ENCODE assay signal across 21 cellular contexts in the genomic region with DNA sequence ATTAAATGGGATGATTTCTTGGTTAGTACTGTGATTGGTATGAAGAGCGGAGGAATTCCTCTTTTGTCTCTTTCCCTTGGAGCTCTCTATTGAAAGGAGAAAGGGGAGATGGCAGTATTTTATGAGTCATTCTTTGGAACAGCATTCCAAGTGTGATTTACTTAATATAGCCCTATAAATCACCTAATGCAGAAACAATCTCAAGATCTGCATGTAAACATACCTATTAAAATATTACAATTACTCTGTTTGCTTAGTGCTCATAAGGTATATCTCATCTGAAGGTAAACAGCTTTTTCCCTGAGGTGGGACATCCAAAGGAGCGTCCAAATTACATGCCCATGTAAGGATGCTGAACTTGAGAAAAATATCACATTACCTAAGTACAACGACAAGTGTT.
A peak's percentile ranks its signal among the peaks of the same experiment; 100 is the strongest.
DNase-seq lines count a peak whose midpoint lies in the region; ATAC-seq and TF ChIP-seq lines count a peak whose summit lies in the region.
"Had no signal": no experiment of that assay in that cellular context is flagged by ENCODE, and none has a peak within 500 bp of the region (broad histone marks: within the 10 kb centered on the region; RNA-seq: fewer than 3 reads in every experiment).

No MANE protein-coding gene starts in this region.

- H3K4me3 ChIP-seq in endodermal cell (ENCODE audit: low read length): no peak overlapping the region
- H3K4me3 ChIP-seq in ascending aorta: peak overlapping the region in 1 of 2 donors; percentile 6
- H3K4me3 ChIP-seq: HAP-1, K562, testis had no signal

- H3K36me3 Mint-ChIP-seq in endodermal cell (ENCODE audit: low read depth): no peaks in the 10 kb centered on the region
- H3K36me3 Mint-ChIP-seq in activated T-helper 2 cell treated with anti-CD3 and anti-CD28 coated beads, Interferon-gamma antibody, Interleukin-2, Interleukin-4, amounts not matched to agents 10 μg/mL and 5 μg/mL and 100 μg/mL, durations not matched to agents 14 hours and 24 hours and 36 hours (ENCODE audit: low read depth): no peaks in the 10 kb centered on the region

- DNase-seq in NCI-H1105 treated with DMSO at 0.1 percent for 48 hours (lab: John Stamatoyannopoulos, UW) (peak; percentile 71), NCI-H1105 (lab: John Stamatoyannopoulos, UW) (no peak), NCI-H226 (peak; percentile 21), endodermal cell (no peak), omental fat pad (ENCODE audit: low spot score) (no peak), ascending aorta (ENCODE audit: low spot score in 2 of 2) (no peak)
- no peak for DNase-seq in activated T-helper 2 cell treated with anti-CD3 and anti-CD28 coated beads, Interferon-gamma antibody, Interleukin-2, Interleukin-4, amounts not matched to agents 10 μg/mL and 5 μg/mL and 100 μg/mL, durations not matched to agents 14 hours and 24 hours and 36 hours (ENCODE audit: low spot score)
- DNase-seq: 8988T; activated CD4-positive, alpha-beta T cell treated with anti-CD3 and anti-CD28 coated beads, Interleukin-2, amount 50 U/mL, for 1 hour; activated T-cell treated with anti-CD3 and anti-CD28 coated beads, Interleukin-2, amount 50 U/mL, for 24 hours; DND-41; left ventricle myocardium superior; naive thymus-derived CD8-positive, alpha-beta T cell; NCI-H774; right cardiac atrium; testis had no signal

- no peaks in the 10 kb centered on the region for H3K9me3 Mint-ChIP-seq in endodermal cell
- H3K9me3 Mint-ChIP-seq in activated T-helper 2 cell treated with anti-CD3 and anti-CD28 coated beads, Interferon-gamma antibody, Interleukin-2, Interleukin-4, amounts not matched to agents 10 μg/mL and 5 μg/mL and 100 μg/mL, durations not matched to agents 14 hours and 24 hours and 36 hours: no peaks in the 10 kb centered on the region
- H3K9me3 Mint-ChIP-seq: naive thymus-derived CD8-positive, alpha-beta T cell had no signal

- H3K36me3 ChIP-seq in endodermal cell (ENCODE audit: control insufficient read depth, insufficient read depth, low read length) (no peaks in the 10 kb centered on the region), ascending aorta (no peaks in the 10 kb centered on the region)
- H3K36me3 ChIP-seq: HAP-1 had no signal

- H3K27ac ChIP-seq in endodermal cell (ENCODE audit: low read depth, low read length): peak overlapping the region; percentile 81
- H3K27ac ChIP-seq in ascending aorta: peak overlapping the region in 1 of 2 donors; percentile 32
- H3K27ac ChIP-seq: C4-2B, testis had no signal

- H3K4me3 Mint-ChIP-seq in endodermal cell: no peak overlapping the region
- H3K4me3 Mint-ChIP-seq in activated T-helper 2 cell treated with anti-CD3 and anti-CD28 coated beads, Interferon-gamma antibody, Interleukin-2, Interleukin-4, amounts not matched to agents 10 μg/mL and 5 μg/mL and 100 μg/mL, durations not matched to agents 14 hours and 24 hours and 36 hours (ENCODE audit: low read depth): no peak overlapping the region
- H3K4me3 Mint-ChIP-seq: activated T-cell treated with anti-CD3 and anti-CD28 coated beads, Interleukin-2, amount 50 U/mL, for 24 hours; naive thymus-derived CD8-positive, alpha-beta T cell had no signal

- TF ChIP-seq CTCF in endodermal cell (conservative IDR thresholded peaks at IDR 0.05): no peak
- no peak for TF ChIP-seq CTCF in omental fat pad (IDR thresholded peaks at IDR 0.05)
- no peak for TF ChIP-seq CTCF in ascending aorta (IDR thresholded peaks at IDR 0.05)

- intact Hi-C loops in activated T-helper 2 cell treated with anti-CD3 and anti-CD28 coated beads, Interferon-gamma antibody, Interleukin-2, Interleukin-4, amounts not matched to agents 10 μg/mL and 5 μg/mL and 100 μg/mL, durations not matched to agents 14 hours and 24 hours and 36 hours (cut with micrococcal nuclease): no loop called here
- intact Hi-C loops in ascending aorta (cut with DNase I): no loop called here

- H3K9me3 ChIP-seq in endodermal cell (ENCODE audit: control insufficient read depth, low read length) (no peaks in the 10 kb centered on the region), ascending aorta (no peaks in the 10 kb centered on the region)
- H3K9me3 ChIP-seq: HAP-1, testis had no signal

- H3K4me1 Mint-ChIP-seq in endodermal cell: peaks cover 17% of the 10 kb centered on the region
- no peaks in the 10 kb centered on the region for H3K4me1 Mint-ChIP-seq in activated T-helper 2 cell treated with anti-CD3 and anti-CD28 coated beads, Interferon-gamma antibody, Interleukin-2, Interleukin-4, amounts not matched to agents 10 μg/mL and 5 μg/mL and 100 μg/mL, durations not matched to agents 14 hours and 24 hours and 36 hours (ENCODE audit: low read depth)
- H3K4me1 Mint-ChIP-seq: naive thymus-derived CD8-positive, alpha-beta T cell had no signal

- no peaks in the 10 kb centered on the region for H3K27me3 Mint-ChIP-seq in endodermal cell (ENCODE audit: insufficient read depth)
- no peaks in the 10 kb centered on the region for H3K27me3 Mint-ChIP-seq in activated T-helper 2 cell treated with anti-CD3 and anti-CD28 coated beads, Interferon-gamma antibody, Interleukin-2, Interleukin-4, amounts not matched to agents 10 μg/mL and 5 μg/mL and 100 μg/mL, durations not matched to agents 14 hours and 24 hours and 36 hours (ENCODE audit: low read depth)
- H3K27me3 Mint-ChIP-seq: activated T-cell treated with anti-CD3 and anti-CD28 coated beads, Interleukin-2, amount 50 U/mL, for 24 hours; naive thymus-derived CD8-positive, alpha-beta T cell had no signal

- peak; percentile 42 for ATAC-seq in omental fat pad (ENCODE audit: low FRiP score)
- ATAC-seq in GM19467 (IDR thresholded peaks at IDR 0.05; ENCODE audit: unreplicated experiment): no peak
- ATAC-seq: K562; left ventricle myocardium superior; naive thymus-derived CD8-positive, alpha-beta T cell; right cardiac atrium; Right ventricle myocardium inferior had no signal

- no peak overlapping the region for H3K27ac Mint-ChIP-seq in endodermal cell
- no peak overlapping the region for H3K27ac Mint-ChIP-seq in activated T-helper 2 cell treated with anti-CD3 and anti-CD28 coated beads, Interferon-gamma antibody, Interleukin-2, Interleukin-4, amounts not matched to agents 10 μg/mL and 5 μg/mL and 100 μg/mL, durations not matched to agents 14 hours and 24 hours and 36 hours
- H3K27ac Mint-ChIP-seq: activated T-cell treated with anti-CD3 and anti-CD28 coated beads, Interleukin-2, amount 50 U/mL, for 24 hours; naive thymus-derived CD8-positive, alpha-beta T cell had no signal

- no peaks in the 10 kb centered on the region for H3K4me1 ChIP-seq in endodermal cell (ENCODE audit: control insufficient read depth, insufficient read depth, low read length)
- peaks cover 0 to 42% of the 10 kb centered on the region in 2 donors for H3K4me1 ChIP-seq in ascending aorta
- H3K4me1 ChIP-seq: testis had no signal

- H3K9ac ChIP-seq in endodermal cell (ENCODE audit: extremely low read depth, low read length, poor library complexity, severe bottlenecking): no peak overlapping the region

- 85% methylated on average over 3 of the region's 3 CpGs; no CpG with 5 or more reads in 1 of the 2 experiments for WGBS in endodermal cell (ENCODE audit: insufficient coverage in 1 of 2, insufficient read length in 1 of 2), 2 experiments

- H3K27me3 ChIP-seq in endodermal cell (ENCODE audit: control insufficient read depth, insufficient read depth, low read length, poor library complexity, severe bottlenecking): no peaks in the 10 kb centered on the region
- no peaks in the 10 kb centered on the region for H3K27me3 ChIP-seq in ascending aorta
- H3K27me3 ChIP-seq: testis had no signal

Comparison
In these comparisons a context has a peak if more than half of its experiments do, and no peak if none do; other contexts are left out.
1. DNase-seq: peak in NCI-H1105 treated with DMSO at 0.1 percent for 48 hours (single experiment) and NCI-H226 (single experiment); none in NCI-H1105 (single experiment), endodermal cell (single experiment), omental fat pad (single experiment), activated T-helper 2 cell treated with anti-CD3 and anti-CD28 coated beads, Interferon-gamma antibody, Interleukin-2, Interleukin-4, amounts not matched to agents 10 μg/mL and 5 μg/mL and 100 μg/mL, durations not matched to agents 14 hours and 24 hours and 36 hours (single experiment) and ascending aorta (0 of 2).